23 cellular contexts compared by ENCODE assay signal in genomic region chr2:20660506-20660905, GRCh38. TPM values are rescaled to one million over a fixed set of nuclear protein-coding genes. Genes with fewer than 3 reads are reported as not detected.
DNase-seq lines count a peak whose midpoint lies in the region; ATAC-seq and TF ChIP-seq lines count a peak whose summit lies in the region.
"Had no signal": no experiment of that assay in that cellular context is flagged by ENCODE, and none has a peak within 500 bp of the region (broad histone marks: within the 10 kb centered on the region; RNA-seq: fewer than 3 reads in every experiment).

No MANE protein-coding gene starts in this region.

- H3K36me3 ChIP-seq in H7 (replicated peaks; ENCODE audit: control insufficient read depth, insufficient read depth, low read length): no peaks in the 10 kb centered on the region
- H3K36me3 ChIP-seq in lower lobe of right lung: no peaks in the 10 kb centered on the region
- H3K36me3 ChIP-seq: BLaER1 had no signal

- no peaks in the 10 kb centered on the region for H3K9me3 Mint-ChIP-seq in chondrocyte (ENCODE audit: low read depth)
- H3K9me3 Mint-ChIP-seq: CD8-positive, alpha-beta memory T cell; IgD-negative memory B cell had no signal

- H3K4me3 ChIP-seq in H7 (ENCODE audit: insufficient read depth, low read depth, low read length) (no peak overlapping the region), lower lobe of right lung (no peak overlapping the region)
- H3K4me3 ChIP-seq: BLaER1 had no signal

- peaks cover 42% of the 10 kb centered on the region for H3K27me3 ChIP-seq in H7 (ENCODE audit: control insufficient read depth, insufficient read depth, low read length)
- H3K27me3 ChIP-seq in lower lobe of right lung (ENCODE audit: low read depth): peaks cover 47% of the 10 kb centered on the region

- peak in 1 of 2 donors; percentile 22 for ATAC-seq in lower lobe of right lung
- no peak for ATAC-seq in GM21825 (IDR thresholded peaks at IDR 0.05; ENCODE audit: unreplicated experiment)
- no peak for ATAC-seq in HG02798 (IDR thresholded peaks at IDR 0.05; ENCODE audit: poor library complexity, unreplicated experiment)

- DNase-seq in H7: peak; percentile 41
- peak; percentile 19 for DNase-seq in NOMO-1 treated with dmso at 0.1 percent for 144 hours (lab: John Stamatoyannopoulos, UW; ENCODE audit: unreplicated experiment)
- peak; percentile 22 for DNase-seq in chondrocyte (ENCODE audit: low spot score)
- peak; percentile 44 for DNase-seq in lower lobe of right lung
- no peak for DNase-seq in 8988T
- DNase-seq in activated CD8-positive, alpha-beta memory T cell treated with anti-CD3 and anti-CD28 coated beads for 24 hours: no peak
- DNase-seq: ACHN; Calu3; CD8-positive, alpha-beta memory T cell; MV-4-11; NCI-H1105 treated with DMSO at 0.1 percent for 48 hours; NCI-H2029 treated with DMSO at 0.1 percent for 48 hours; NCI-H2171; NCI-H345; NCI-H524; NCI-H774; NK-92 treated with Interleukin-12 subunit alpha and Interleukin-12 subunit beta, amount 100 ng/mL, for 24 hours; SHP77 had no signal

- intact Hi-C loops in lower lobe of right lung (cut with DNase I): no loop called here

- H3K27ac Mint-ChIP-seq in chondrocyte (ENCODE audit: unreplicated experiment): no peak overlapping the region

- TF ChIP-seq CTCF in chondrocyte (IDR thresholded peaks at IDR 0.05) (no peak), lower lobe of right lung (IDR thresholded peaks at IDR 0.05) (no peak)

- no peak overlapping the region for H3K4me3 Mint-ChIP-seq in chondrocyte (ENCODE audit: unreplicated experiment)
- H3K4me3 Mint-ChIP-seq: CD8-positive, alpha-beta memory T cell; IgD-negative memory B cell had no signal

- H3K4me1 Mint-ChIP-seq in chondrocyte (ENCODE audit: low read depth): peaks cover 14% of the 10 kb centered on the region

- H3K27ac ChIP-seq in lower lobe of right lung: no peak overlapping the region
- H3K27ac ChIP-seq: BLaER1 had no signal

- H3K36me3 Mint-ChIP-seq in chondrocyte (ENCODE audit: low read depth): no peaks in the 10 kb centered on the region
- H3K36me3 Mint-ChIP-seq: CD8-positive, alpha-beta memory T cell; IgD-negative memory B cell had no signal

- H3K9me3 ChIP-seq in lower lobe of right lung: no peaks in the 10 kb centered on the region
- H3K9me3 ChIP-seq: BLaER1 had no signal

- H3K4me1 ChIP-seq in lower lobe of right lung: peaks cover 4% of the 10 kb centered on the region
- H3K4me1 ChIP-seq: BLaER1 had no signal

- H3K27me3 Mint-ChIP-seq in chondrocyte (ENCODE audit: low read depth): peaks cover 52% of the 10 kb centered on the region

RNA-seq across cellular contexts. Expression of gene GDF7, which starts 6.4 kb away (rescaled TPM):
- 1.4 TPM in 2 replicates for total RNA-seq in H7 (2014; rRNA removed; shearing (Covaris generic))
- total RNA-seq in chondrocyte (10.9 to 12.8 TPM (median 12.6 TPM) in 3 replicates), lower lobe of right lung (0.62 TPM)
- total RNA-seq: Calu3; CD8-positive, alpha-beta memory T cell; RPMI7951 had no signal

RNA-seq across cellular contexts. Expression of gene HS1BP3, which starts 9.6 kb away (rescaled TPM):
- total RNA-seq in H7 (2014; rRNA removed; shearing (Covaris generic)): 30.2 and 41.3 TPM in 2 replicates
- 24.6 to 33.8 TPM (median 33.2 TPM) in 3 replicates for total RNA-seq in chondrocyte
- 39.9 TPM for total RNA-seq in lower lobe of right lung

Comparison
In these comparisons a context has a peak if more than half of its experiments do, and no peak if none do; other contexts are left out.
1. DNase-seq: peak in H7 (single experiment), NOMO-1 treated with dmso at 0.1 percent for 144 hours (single experiment), chondrocyte (single experiment) and lower lobe of right lung (single experiment); none in 8988T (single experiment) and activated CD8-positive, alpha-beta memory T cell treated with anti-CD3 and anti-CD28 coated beads for 24 hours (single experiment).